ENCODE assay signal across 1 cellular context in genomic region chr17:78034429-78035091, GRCh38.
TF ChIP-seq lines count a peak whose summit lies in the region.

No MANE protein-coding gene starts in this region.

TF ChIP-seq in GM23338, 12 proteins besides CTCF, POLR2A, EP300 and RAD21 (continued from another document):
- TF ChIP-seq ETS1 (IDR thresholded peaks at IDR 0.05) (no peak), POLR2AphosphoS5 (IDR thresholded peaks at IDR 0.05; ENCODE audit: low read depth) (no peak), ZNF114 (CRISPR knock-in tag; IDR thresholded peaks at IDR 0.05) (no peak), CREB1 (CRISPR knock-in tag; IDR thresholded peaks at IDR 0.05; ENCODE audit: low read depth) (no peak), STAT1 (IDR thresholded peaks at IDR 0.05; ENCODE audit: unreplicated experiment) (no peak)
